ENCODE assay signal across 18 cellular contexts in genomic region chr4:11098461-11098860, GRCh38.
A peak's percentile ranks its signal among the peaks of the same experiment; 100 is the strongest.
DNase-seq lines count a peak whose midpoint lies in the region; ATAC-seq lines count a peak whose summit lies in the region.
"Had no signal": no experiment of that assay in that cellular context is flagged by ENCODE, and none has a peak within 500 bp of the region (broad histone marks: within the 10 kb centered on the region; RNA-seq: fewer than 3 reads in every experiment).

No MANE protein-coding gene starts in this region.

- ATAC-seq in GM18498 (IDR thresholded peaks at IDR 0.05; ENCODE audit: unreplicated experiment) (peak; percentile 33), GM21390 (IDR thresholded peaks at IDR 0.05; ENCODE audit: unreplicated experiment) (peak; percentile 36), HG03039 (IDR thresholded peaks at IDR 0.05; ENCODE audit: unreplicated experiment) (peak; percentile 45), GM19324 (IDR thresholded peaks at IDR 0.05; ENCODE audit: low FRiP score, unreplicated experiment) (no peak)
- ATAC-seq: activated T-helper 17 cell treated with anti-CD3 and anti-CD28 coated beads, Interleukin-2, amount 50 U/mL, for 72 hours had no signal

- DNase-seq in germinal center (ENCODE audit: low spot score) (peak; percentile 72), NCI-H526 (lab: John Stamatoyannopoulos, UW) (no peak), hepatic stellate cell (ENCODE audit: low spot score) (no peak)
- no peak for DNase-seq in activated CD4-positive, alpha-beta T cell treated with anti-CD3 and anti-CD28 coated beads for 48 hours
- DNase-seq: adrenal gland; EL; KBM-7; NCI-H1930; NCI-H446 treated with DMSO at 0.1 percent for 48 hours; retina; RPMI8226; stimulated activated CD4-positive, alpha-beta T cell treated with anti-CD3 and anti-CD28 coated beads, Interleukin-12 subunit alpha, Interleukin-12 subunit beta, amount 100 ng/mL, for 4 hours; stimulated activated CD8-positive, alpha-beta memory T cell treated with anti-CD3 and anti-CD28 coated beads, Interleukin-4, amount 100 ng/mL, for 48 hours had no signal
